10 cellular contexts compared by ENCODE assay signal in genomic region chr6:22827760-22828159, GRCh38.
DNase-seq lines count a peak whose midpoint lies in the region; ATAC-seq and TF ChIP-seq lines count a peak whose summit lies in the region.
"Had no signal": no experiment of that assay in that cellular context is flagged by ENCODE, and none has a peak within 500 bp of the region (broad histone marks: within the 10 kb centered on the region; RNA-seq: fewer than 3 reads in every experiment).

No MANE protein-coding gene starts in this region.

- no peaks in the 10 kb centered on the region for H3K9me2 ChIP-seq in Loucy (replicated peaks; ENCODE audit: low read depth, low read length)

- H3K9me3 ChIP-seq in Loucy (ENCODE audit: insufficient read depth, low read depth, low read length), result no peaks in the 10 kb centered on the region
- H3K9me3 ChIP-seq in left lung, result no peaks in the 10 kb centered on the region
- no peaks in the 10 kb centered on the region for H3K9me3 ChIP-seq in tibial artery

- 0 out of 2 replicates have a peak overlapping the region, but pooled peaks have one; percentile 13 for H2AFZ ChIP-seq in Loucy (ENCODE audit: low read length)

- ATAC-seq in left lung (peak; percentile 28), HG02885 (IDR thresholded peaks at IDR 0.05; ENCODE audit: poor library complexity, unreplicated experiment) (no peak)
- ATAC-seq: CD8-positive, alpha-beta T cell had no signal

- no peaks in the 10 kb centered on the region for H3K79me2 ChIP-seq in Loucy (ENCODE audit: insufficient read depth, low read length)

- intact Hi-C loops in left lung (cut with DNase I) (no loop called here), tibial artery (cut with DNase I; ENCODE audit: low total_unique reads) (no loop called here)

- H3K4me2 ChIP-seq in Loucy (ENCODE audit: low read depth, low read length, poor library complexity, severe bottlenecking), result no peak overlapping the region

- no peaks in the 10 kb centered on the region for H3F3A ChIP-seq in Loucy (ENCODE audit: low read depth)

- H3K27ac ChIP-seq in brain microvascular endothelial cell (peak overlapping the region; percentile 94), left lung (peak overlapping the region; percentile 67 to 82), tibial artery (peak overlapping the region; percentile 83 to 87)

- in situ Hi-C loops in brain microvascular endothelial cell (cut with HindIII; ENCODE audit: low pct_ligation_motif_present, low sequenced_read_pairs), result no loop called here

- H3K4me3 ChIP-seq in Loucy (ENCODE audit: low read length, poor library complexity, severe bottlenecking), result no peak overlapping the region
- H3K4me3 ChIP-seq in brain microvascular endothelial cell (ENCODE audit: low read depth, low read length), result no peak overlapping the region
- H3K4me3 ChIP-seq in left lung, result no peak overlapping the region
- no peak overlapping the region for H3K4me3 ChIP-seq in tibial artery

- H3K27me3 ChIP-seq in Loucy (ENCODE audit: insufficient read depth, low read length, poor library complexity, severe bottlenecking) (no peaks in the 10 kb centered on the region), brain microvascular endothelial cell (replicated peaks) (no peaks in the 10 kb centered on the region), left lung (no peaks in the 10 kb centered on the region), tibial artery (no peaks in the 10 kb centered on the region)

- H3K9ac ChIP-seq in Loucy (ENCODE audit: low read depth, low read length, poor library complexity, severe bottlenecking), result no peak overlapping the region

- H3K4me1 ChIP-seq in Loucy (ENCODE audit: insufficient read depth, low read length, poor library complexity, severe bottlenecking) (peaks cover 9% of the 10 kb centered on the region), left lung (no peaks in the 10 kb centered on the region), tibial artery (peaks cover 0 to 29% (median 14%) of the 10 kb centered on the region in 4 donors)

- H3K36me3 ChIP-seq in Loucy (ENCODE audit: insufficient read depth, low read length) (no peaks in the 10 kb centered on the region), brain microvascular endothelial cell (replicated peaks) (no peaks in the 10 kb centered on the region), left lung (no peaks in the 10 kb centered on the region), tibial artery (no peaks in the 10 kb centered on the region)

- no peaks in the 10 kb centered on the region for H4K20me1 ChIP-seq in Loucy (ENCODE audit: insufficient read depth, low read length, poor library complexity, severe bottlenecking)

- DNase-seq in brain microvascular endothelial cell, result peak; percentile 6
- DNase-seq in left lung, result no peak
- DNase-seq in tibial artery, result no peak
- no peak for DNase-seq in activated CD4-positive, alpha-beta T cell treated with anti-CD3 and anti-CD28 coated beads for 1 hour
- DNase-seq in stimulated activated CD4-positive, alpha-beta T cell treated with anti-CD3 and anti-CD28 coated beads, Interleukin-2, amount 100 ng/mL, for 24 hours, result no peak
- DNase-seq: activated CD4-positive, CD25-positive, alpha-beta regulatory T cell; CD8-positive, alpha-beta T cell; midbrain had no signal

- TF ChIP-seq CTCF in Loucy (conservative IDR thresholded peaks at IDR 0.05; ENCODE audit: low read length), result no peak
- TF ChIP-seq CTCF in brain microvascular endothelial cell (IDR thresholded peaks at IDR 0.05; ENCODE audit: low read depth, low read length, missing control alignments), result no peak
- no peak for TF ChIP-seq CTCF in left lung (IDR thresholded peaks at IDR 0.05)
- TF ChIP-seq CTCF in tibial artery (IDR thresholded peaks at IDR 0.05), result no peak
